1 cellular context compared by ENCODE assay signal in the genomic region with DNA sequence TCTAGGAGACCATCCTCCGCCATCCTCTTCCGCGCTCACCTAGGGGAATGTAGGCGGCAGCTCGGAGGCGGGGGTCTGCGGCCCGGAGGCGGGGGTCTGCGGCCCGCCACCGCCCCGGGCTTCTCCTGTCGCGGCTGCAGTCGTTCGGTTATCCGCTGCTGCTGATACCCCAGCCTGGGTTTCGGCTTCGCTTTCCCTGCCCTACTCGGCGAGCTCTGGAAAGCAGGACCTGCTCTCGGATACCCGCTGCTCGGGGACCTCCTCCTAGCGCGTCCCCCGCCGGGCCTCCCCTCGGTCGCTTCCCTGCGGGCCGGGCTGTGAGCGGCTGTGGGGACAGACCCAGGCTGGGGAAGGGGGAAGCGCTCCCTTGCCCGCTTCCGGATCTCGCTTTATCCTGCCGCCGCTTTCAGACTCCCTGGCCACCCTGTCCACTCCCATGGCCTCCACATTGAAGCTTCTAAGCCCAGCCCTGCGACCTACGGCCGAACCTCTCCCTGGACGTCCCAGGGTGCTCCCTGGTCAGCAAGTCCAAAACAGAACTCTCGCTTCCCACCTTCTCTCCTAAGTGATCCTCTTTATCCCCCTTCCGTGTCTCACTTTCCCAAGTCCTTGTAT.
TF ChIP-seq lines count a peak whose summit lies in the region.

No MANE protein-coding gene starts in this region.

TF ChIP-seq in HepG2, 621 proteins besides CTCF, POLR2A, EP300 and RAD21 (continued from another document and continues in another):
- TF ChIP-seq, protein P1, sequence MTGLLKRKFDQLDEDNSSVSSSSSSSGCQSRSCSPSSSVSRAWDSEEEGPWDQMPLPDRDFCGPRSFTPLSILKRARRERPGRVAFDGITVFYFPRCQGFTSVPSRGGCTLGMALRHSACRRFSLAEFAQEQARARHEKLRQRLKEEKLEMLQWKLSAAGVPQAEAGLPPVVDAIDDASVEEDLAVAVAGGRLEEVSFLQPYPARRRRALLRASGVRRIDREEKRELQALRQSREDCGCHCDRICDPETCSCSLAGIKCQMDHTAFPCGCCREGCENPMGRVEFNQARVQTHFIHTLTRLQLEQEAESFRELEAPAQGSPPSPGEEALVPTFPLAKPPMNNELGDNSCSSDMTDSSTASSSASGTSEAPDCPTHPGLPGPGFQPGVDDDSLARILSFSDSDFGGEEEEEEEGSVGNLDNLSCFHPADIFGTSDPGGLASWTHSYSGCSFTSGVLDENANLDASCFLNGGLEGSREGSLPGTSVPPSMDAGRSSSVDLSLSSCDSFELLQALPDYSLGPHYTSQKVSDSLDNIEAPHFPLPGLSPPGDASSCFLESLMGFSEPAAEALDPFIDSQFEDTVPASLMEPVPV (CRISPR knock-in tag; IDR thresholded peaks at IDR 0.05) = no peak
- TF ChIP-seq GFI1 (CRISPR knock-in tag; IDR thresholded peaks at IDR 0.05; ENCODE audit: borderline replicate concordance) = no peak
- no peak for TF ChIP-seq RAD51 (IDR thresholded peaks at IDR 0.05; ENCODE audit: borderline replicate concordance)
- peak; percentile 39; the same call in 1 of the 2 replicates for TF ChIP-seq MEIS2 (CRISPR knock-in tag; IDR thresholded peaks at IDR 0.05)
- no peak for TF ChIP-seq ZNF839 (CRISPR knock-in tag; IDR thresholded peaks at IDR 0.05; ENCODE audit: borderline replicate concordance)
- TF ChIP-seq, protein P2, sequence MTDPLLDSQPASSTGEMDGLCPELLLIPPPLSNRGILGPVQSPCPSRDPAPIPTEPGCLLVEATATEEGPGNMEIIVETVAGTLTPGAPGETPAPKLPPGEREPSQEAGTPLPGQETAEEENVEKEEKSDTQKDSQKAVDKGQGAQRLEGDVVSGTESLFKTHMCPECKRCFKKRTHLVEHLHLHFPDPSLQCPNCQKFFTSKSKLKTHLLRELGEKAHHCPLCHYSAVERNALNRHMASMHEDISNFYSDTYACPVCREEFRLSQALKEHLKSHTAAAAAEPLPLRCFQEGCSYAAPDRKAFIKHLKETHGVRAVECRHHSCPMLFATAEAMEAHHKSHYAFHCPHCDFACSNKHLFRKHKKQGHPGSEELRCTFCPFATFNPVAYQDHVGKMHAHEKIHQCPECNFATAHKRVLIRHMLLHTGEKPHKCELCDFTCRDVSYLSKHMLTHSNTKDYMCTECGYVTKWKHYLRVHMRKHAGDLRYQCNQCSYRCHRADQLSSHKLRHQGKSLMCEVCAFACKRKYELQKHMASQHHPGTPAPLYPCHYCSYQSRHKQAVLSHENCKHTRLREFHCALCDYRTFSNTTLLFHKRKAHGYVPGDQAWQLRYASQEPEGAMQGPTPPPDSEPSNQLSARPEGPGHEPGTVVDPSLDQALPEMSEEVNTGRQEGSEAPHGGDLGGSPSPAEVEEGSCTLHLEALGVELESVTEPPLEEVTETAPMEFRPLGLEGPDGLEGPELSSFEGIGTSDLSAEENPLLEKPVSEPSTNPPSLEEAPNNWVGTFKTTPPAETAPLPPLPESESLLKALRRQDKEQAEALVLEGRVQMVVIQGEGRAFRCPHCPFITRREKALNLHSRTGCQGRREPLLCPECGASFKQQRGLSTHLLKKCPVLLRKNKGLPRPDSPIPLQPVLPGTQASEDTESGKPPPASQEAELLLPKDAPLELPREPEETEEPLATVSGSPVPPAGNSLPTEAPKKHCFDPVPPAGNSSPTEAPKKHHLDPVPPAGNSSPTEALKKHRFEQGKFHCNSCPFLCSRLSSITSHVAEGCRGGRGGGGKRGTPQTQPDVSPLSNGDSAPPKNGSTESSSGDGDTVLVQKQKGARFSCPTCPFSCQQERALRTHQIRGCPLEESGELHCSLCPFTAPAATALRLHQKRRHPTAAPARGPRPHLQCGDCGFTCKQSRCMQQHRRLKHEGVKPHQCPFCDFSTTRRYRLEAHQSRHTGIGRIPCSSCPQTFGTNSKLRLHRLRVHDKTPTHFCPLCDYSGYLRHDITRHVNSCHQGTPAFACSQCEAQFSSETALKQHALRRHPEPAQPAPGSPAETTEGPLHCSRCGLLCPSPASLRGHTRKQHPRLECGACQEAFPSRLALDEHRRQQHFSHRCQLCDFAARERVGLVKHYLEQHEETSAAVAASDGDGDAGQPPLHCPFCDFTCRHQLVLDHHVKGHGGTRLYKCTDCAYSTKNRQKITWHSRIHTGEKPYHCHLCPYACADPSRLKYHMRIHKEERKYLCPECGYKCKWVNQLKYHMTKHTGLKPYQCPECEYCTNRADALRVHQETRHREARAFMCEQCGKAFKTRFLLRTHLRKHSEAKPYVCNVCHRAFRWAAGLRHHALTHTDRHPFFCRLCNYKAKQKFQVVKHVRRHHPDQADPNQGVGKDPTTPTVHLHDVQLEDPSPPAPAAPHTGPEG (CRISPR knock-in tag; IDR thresholded peaks at IDR 0.05) = no peak
- peak; percentile 9 for TF ChIP-seq XRCC5 (optimal IDR thresholded peaks at IDR 0.05; ENCODE audit: low read length)
- no peak for TF ChIP-seq MZF1 (CRISPR knock-in tag; IDR thresholded peaks at IDR 0.05; ENCODE audit: borderline replicate concordance)
- no peak for TF ChIP-seq ZNF766 (CRISPR knock-in tag; IDR thresholded peaks at IDR 0.05; ENCODE audit: borderline replicate concordance)
- TF ChIP-seq GATAD2A (CRISPR knock-in tag; IDR thresholded peaks at IDR 0.05) = peak; percentile 28; the same call in 1 of the 2 replicates
- TF ChIP-seq ZIK1 (CRISPR knock-in tag; IDR thresholded peaks at IDR 0.05; ENCODE audit: borderline replicate concordance, low read depth) = no peak
- peak; percentile 19; the same call in 1 of the 2 replicates for TF ChIP-seq ZNF317 (CRISPR knock-in tag; IDR thresholded peaks at IDR 0.05)
- TF ChIP-seq, protein P3, sequence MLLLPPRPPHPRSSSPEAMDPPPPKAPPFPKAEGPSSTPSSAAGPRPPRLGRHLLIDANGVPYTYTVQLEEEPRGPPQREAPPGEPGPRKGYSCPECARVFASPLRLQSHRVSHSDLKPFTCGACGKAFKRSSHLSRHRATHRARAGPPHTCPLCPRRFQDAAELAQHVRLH (CRISPR knock-in tag; IDR thresholded peaks at IDR 0.05; ENCODE audit: borderline replicate concordance, low read depth) = no peak
- TF ChIP-seq, protein P4, sequence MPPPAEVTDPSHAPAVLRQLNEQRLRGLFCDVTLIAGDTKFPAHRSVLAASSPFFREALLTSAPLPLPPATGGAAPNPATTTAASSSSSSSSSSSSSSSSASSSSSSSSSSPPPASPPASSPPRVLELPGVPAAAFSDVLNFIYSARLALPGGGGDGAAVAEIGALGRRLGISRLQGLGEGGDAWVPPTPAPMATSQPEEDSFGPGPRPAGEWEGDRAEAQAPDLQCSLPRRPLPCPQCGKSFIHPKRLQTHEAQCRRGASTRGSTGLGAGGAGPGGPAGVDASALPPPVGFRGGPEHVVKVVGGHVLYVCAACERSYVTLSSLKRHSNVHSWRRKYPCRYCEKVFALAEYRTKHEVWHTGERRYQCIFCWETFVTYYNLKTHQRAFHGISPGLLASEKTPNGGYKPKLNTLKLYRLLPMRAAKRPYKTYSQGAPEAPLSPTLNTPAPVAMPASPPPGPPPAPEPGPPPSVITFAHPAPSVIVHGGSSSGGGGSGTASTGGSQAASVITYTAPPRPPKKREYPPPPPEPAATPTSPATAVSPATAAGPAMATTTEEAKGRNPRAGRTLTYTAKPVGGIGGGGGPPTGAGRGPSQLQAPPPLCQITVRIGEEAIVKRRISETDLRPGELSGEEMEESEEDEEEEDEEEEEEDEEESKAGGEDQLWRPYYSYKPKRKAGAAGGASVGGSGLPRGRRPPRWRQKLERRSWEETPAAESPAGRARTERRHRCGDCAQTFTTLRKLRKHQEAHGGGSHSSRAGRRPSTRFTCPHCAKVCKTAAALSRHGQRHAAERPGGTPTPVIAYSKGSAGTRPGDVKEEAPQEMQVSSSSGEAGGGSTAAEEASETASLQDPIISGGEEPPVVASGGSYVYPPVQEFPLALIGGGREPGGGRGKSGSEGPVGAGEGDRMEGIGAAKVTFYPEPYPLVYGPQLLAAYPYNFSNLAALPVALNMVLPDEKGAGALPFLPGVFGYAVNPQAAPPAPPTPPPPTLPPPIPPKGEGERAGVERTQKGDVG (CRISPR knock-in tag; IDR thresholded peaks at IDR 0.05; ENCODE audit: borderline replicate concordance) = 0 out of 2 replicates have a peak, but pooled peaks have one; percentile 11
- no peak for TF ChIP-seq ZNF678 (CRISPR knock-in tag; IDR thresholded peaks at IDR 0.05)
- TF ChIP-seq ZNF607 (CRISPR knock-in tag; IDR thresholded peaks at IDR 0.05; ENCODE audit: borderline replicate concordance) = no peak
- TF ChIP-seq SRSF4 (IDR thresholded peaks at IDR 0.05; ENCODE audit: low read depth, low read length, poor library complexity, severe bottlenecking) = no peak
- TF ChIP-seq MAFF (IDR thresholded peaks at IDR 0.05; ENCODE audit: low read depth, low read length) = no peak
- TF ChIP-seq ZNF724P (CRISPR knock-in tag; IDR thresholded peaks at IDR 0.05; ENCODE audit: borderline replicate concordance) = no peak
- no peak for TF ChIP-seq CENPT (CRISPR knock-in tag; IDR thresholded peaks at IDR 0.05; ENCODE audit: low read depth)
- TF ChIP-seq ZNF816 (CRISPR knock-in tag; IDR thresholded peaks at IDR 0.05; ENCODE audit: borderline replicate concordance) = 0 out of 2 replicates have a peak, but pooled peaks have one; percentile 10
- TF ChIP-seq, protein P5, sequence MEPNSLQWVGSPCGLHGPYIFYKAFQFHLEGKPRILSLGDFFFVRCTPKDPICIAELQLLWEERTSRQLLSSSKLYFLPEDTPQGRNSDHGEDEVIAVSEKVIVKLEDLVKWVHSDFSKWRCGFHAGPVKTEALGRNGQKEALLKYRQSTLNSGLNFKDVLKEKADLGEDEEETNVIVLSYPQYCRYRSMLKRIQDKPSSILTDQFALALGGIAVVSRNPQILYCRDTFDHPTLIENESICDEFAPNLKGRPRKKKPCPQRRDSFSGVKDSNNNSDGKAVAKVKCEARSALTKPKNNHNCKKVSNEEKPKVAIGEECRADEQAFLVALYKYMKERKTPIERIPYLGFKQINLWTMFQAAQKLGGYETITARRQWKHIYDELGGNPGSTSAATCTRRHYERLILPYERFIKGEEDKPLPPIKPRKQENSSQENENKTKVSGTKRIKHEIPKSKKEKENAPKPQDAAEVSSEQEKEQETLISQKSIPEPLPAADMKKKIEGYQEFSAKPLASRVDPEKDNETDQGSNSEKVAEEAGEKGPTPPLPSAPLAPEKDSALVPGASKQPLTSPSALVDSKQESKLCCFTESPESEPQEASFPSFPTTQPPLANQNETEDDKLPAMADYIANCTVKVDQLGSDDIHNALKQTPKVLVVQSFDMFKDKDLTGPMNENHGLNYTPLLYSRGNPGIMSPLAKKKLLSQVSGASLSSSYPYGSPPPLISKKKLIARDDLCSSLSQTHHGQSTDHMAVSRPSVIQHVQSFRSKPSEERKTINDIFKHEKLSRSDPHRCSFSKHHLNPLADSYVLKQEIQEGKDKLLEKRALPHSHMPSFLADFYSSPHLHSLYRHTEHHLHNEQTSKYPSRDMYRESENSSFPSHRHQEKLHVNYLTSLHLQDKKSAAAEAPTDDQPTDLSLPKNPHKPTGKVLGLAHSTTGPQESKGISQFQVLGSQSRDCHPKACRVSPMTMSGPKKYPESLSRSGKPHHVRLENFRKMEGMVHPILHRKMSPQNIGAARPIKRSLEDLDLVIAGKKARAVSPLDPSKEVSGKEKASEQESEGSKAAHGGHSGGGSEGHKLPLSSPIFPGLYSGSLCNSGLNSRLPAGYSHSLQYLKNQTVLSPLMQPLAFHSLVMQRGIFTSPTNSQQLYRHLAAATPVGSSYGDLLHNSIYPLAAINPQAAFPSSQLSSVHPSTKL (CRISPR knock-in tag; IDR thresholded peaks at IDR 0.05) = peak; percentile 15; the same call in 1 of the 2 replicates
- 0 out of 2 replicates have a peak, but pooled peaks have one; percentile 55 for TF ChIP-seq ZNF296 (CRISPR knock-in tag; conservative IDR thresholded peaks at IDR 0.05)
- TF ChIP-seq GABPA (IDR thresholded peaks at IDR 0.05; ENCODE audit: low read depth, low read length) = no peak
- TF ChIP-seq GABPA (CRISPR knock-in tag; IDR thresholded peaks at IDR 0.05; ENCODE audit: low read depth) = peak; percentile 34
- no peak for TF ChIP-seq ZNF121 (CRISPR knock-in tag; IDR thresholded peaks at IDR 0.05)
- TF ChIP-seq ZNF333 (CRISPR knock-in tag; IDR thresholded peaks at IDR 0.05; ENCODE audit: borderline replicate concordance) = 0 out of 2 replicates have a peak, but pooled peaks have one; percentile 38
- no peak for TF ChIP-seq ZKSCAN5 (CRISPR knock-in tag; IDR thresholded peaks at IDR 0.05)
- no peak for TF ChIP-seq HNRNPLL (IDR thresholded peaks at IDR 0.05; ENCODE audit: low read depth, low read length, poor library complexity, severe bottlenecking)
- TF ChIP-seq, protein P6, sequence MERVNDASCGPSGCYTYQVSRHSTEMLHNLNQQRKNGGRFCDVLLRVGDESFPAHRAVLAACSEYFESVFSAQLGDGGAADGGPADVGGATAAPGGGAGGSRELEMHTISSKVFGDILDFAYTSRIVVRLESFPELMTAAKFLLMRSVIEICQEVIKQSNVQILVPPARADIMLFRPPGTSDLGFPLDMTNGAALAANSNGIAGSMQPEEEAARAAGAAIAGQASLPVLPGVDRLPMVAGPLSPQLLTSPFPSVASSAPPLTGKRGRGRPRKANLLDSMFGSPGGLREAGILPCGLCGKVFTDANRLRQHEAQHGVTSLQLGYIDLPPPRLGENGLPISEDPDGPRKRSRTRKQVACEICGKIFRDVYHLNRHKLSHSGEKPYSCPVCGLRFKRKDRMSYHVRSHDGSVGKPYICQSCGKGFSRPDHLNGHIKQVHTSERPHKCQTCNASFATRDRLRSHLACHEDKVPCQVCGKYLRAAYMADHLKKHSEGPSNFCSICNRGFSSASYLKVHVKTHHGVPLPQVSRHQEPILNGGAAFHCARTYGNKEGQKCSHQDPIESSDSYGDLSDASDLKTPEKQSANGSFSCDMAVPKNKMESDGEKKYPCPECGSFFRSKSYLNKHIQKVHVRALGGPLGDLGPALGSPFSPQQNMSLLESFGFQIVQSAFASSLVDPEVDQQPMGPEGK (CRISPR knock-in tag; IDR thresholded peaks at IDR 0.05) = 0 out of 2 replicates have a peak, but pooled peaks have one; percentile 35
- no peak for TF ChIP-seq TP53 (CRISPR knock-in tag; conservative IDR thresholded peaks at IDR 0.05)
- TF ChIP-seq ELF1 (CRISPR knock-in tag; IDR thresholded peaks at IDR 0.05) = no peak; the same call in 1 of the 2 replicates
- TF ChIP-seq, protein P7, sequence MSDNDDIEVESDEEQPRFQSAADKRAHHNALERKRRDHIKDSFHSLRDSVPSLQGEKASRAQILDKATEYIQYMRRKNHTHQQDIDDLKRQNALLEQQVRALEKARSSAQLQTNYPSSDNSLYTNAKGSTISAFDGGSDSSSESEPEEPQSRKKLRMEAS (IDR thresholded peaks at IDR 0.05) = 0 out of 2 replicates have a peak, but pooled peaks have one; percentile 39
- no peak for TF ChIP-seq MAZ (IDR thresholded peaks at IDR 0.05; ENCODE audit: borderline replicate concordance, low read depth, low read length)
- TF ChIP-seq MAZ (CRISPR knock-in tag; IDR thresholded peaks at IDR 0.05; ENCODE audit: low read depth) = no peak
- TF ChIP-seq NFATC3 (CRISPR knock-in tag; IDR thresholded peaks at IDR 0.05) = no peak
- no peak for TF ChIP-seq SIN3B (IDR thresholded peaks at IDR 0.05; ENCODE audit: low read length)
- no peak for TF ChIP-seq PLRG1 (conservative IDR thresholded peaks at IDR 0.05)
